In genomic region chr5:17070646-17071045, GRCh38 we compare ENCODE assay signal across 15 cellular contexts.
DNase-seq lines count a peak whose midpoint lies in the region; ATAC-seq and TF ChIP-seq lines count a peak whose summit lies in the region.
"Had no signal": no experiment of that assay in that cellular context is flagged by ENCODE, and none has a peak within 500 bp of the region (broad histone marks: within the 10 kb centered on the region; RNA-seq: fewer than 3 reads in every experiment).

No MANE protein-coding gene starts in this region.

- H3K36me3 ChIP-seq in GM23338 (ENCODE audit: insufficient read depth) (no peaks in the 10 kb centered on the region), RWPE2 (ENCODE audit: low read depth) (no peaks in the 10 kb centered on the region), spleen (no peaks in the 10 kb centered on the region), mesenchymal stem cell (ENCODE audit: control insufficient read depth in 1 of 2, insufficient read depth in 2 of 2, low read depth in 1 of 2, low read length in 2 of 2) (no peaks in the 10 kb centered on the region)

- H3K27ac ChIP-seq in GM23338 (ENCODE audit: low read depth) (no peak overlapping the region), RWPE2 (ENCODE audit: poor library complexity, severe bottlenecking) (no peak overlapping the region), spleen (peak overlapping the region; percentile 36 to 78 (median 72)), mesenchymal stem cell (ENCODE audit: low read length, poor library complexity, severe bottlenecking) (no peak overlapping the region)

- H3K4me1 ChIP-seq in GM23338 (ENCODE audit: insufficient read depth) (peaks cover 7% of the 10 kb centered on the region; the same call in 1 of the 2 replicates), RWPE2 (ENCODE audit: insufficient read depth, poor library complexity, severe bottlenecking) (peaks cover 9% of the 10 kb centered on the region), spleen (peaks cover 0 to 3% (median 0%) of the 10 kb centered on the region in 6 donors), mesenchymal stem cell (ENCODE audit: control insufficient read depth, insufficient read depth, low read depth, low read length) (no peaks in the 10 kb centered on the region)

- no peak overlapping the region for H2BK15ac ChIP-seq in mesenchymal stem cell (ENCODE audit: low read depth, poor library complexity, severe bottlenecking)

- no peaks in the 10 kb centered on the region for H3K79me1 ChIP-seq in mesenchymal stem cell (replicated peaks; ENCODE audit: low read length, poor library complexity, severe bottlenecking)

- TF ChIP-seq POLR2A in spleen (IDR thresholded peaks at IDR 0.05) = no peak

- no peak overlapping the region for H3K9ac ChIP-seq in mesenchymal stem cell (ENCODE audit: low read length)

- H3K36me3 Mint-ChIP-seq in GM23338 (ENCODE audit: low read depth) = no peaks in the 10 kb centered on the region
- H3K36me3 Mint-ChIP-seq: CD4-positive, CD25-positive, alpha-beta regulatory T cell had no signal

- H4K91ac ChIP-seq in mesenchymal stem cell (ENCODE audit: low read length) = no peak overlapping the region

- no peak overlapping the region for H2BK120ac ChIP-seq in mesenchymal stem cell (ENCODE audit: low read depth, low read length)

- no peak overlapping the region for H3K4me2 ChIP-seq in GM23338
- no peak overlapping the region for H3K4me2 ChIP-seq in mesenchymal stem cell (ENCODE audit: low read length, poor library complexity, severe bottlenecking)

- H3K27me3 ChIP-seq in GM23338 (ENCODE audit: insufficient read depth) = no peaks in the 10 kb centered on the region
- no peaks in the 10 kb centered on the region for H3K27me3 ChIP-seq in RWPE2 (ENCODE audit: insufficient read depth, poor library complexity, severe bottlenecking)
- no peaks in the 10 kb centered on the region for H3K27me3 ChIP-seq in spleen (replicated peaks in 1 of 7)
- no peaks in the 10 kb centered on the region for H3K27me3 ChIP-seq in mesenchymal stem cell (ENCODE audit: control insufficient read depth in 1 of 2, insufficient read depth in 1 of 2, low read length in 2 of 2)

- H4K8ac ChIP-seq in mesenchymal stem cell (ENCODE audit: low read length) = no peak overlapping the region

- ATAC-seq in GM23338 (no peak), RWPE2 (ENCODE audit: low read depth) (peak; percentile 24; the same call in 1 of the 3 replicates), HG02840 (IDR thresholded peaks at IDR 0.05; ENCODE audit: low FRiP score, unreplicated experiment) (no peak)
- ATAC-seq: Panc1 had no signal

- H3K4me3 Mint-ChIP-seq in GM23338 = no peak overlapping the region
- H3K4me3 Mint-ChIP-seq: B cell; CD4-positive, CD25-positive, alpha-beta regulatory T cell; H9 had no signal

- H3K9me2 ChIP-seq in GM23338 (ENCODE audit: insufficient read depth) = 0 out of 2 replicates have a peak, but pooled peaks cover 3% of the 10 kb centered on the region

- no peak overlapping the region for H3K23ac ChIP-seq in mesenchymal stem cell (ENCODE audit: low read length in 2 of 2)

- H3K27ac Mint-ChIP-seq in GM23338 = no peak overlapping the region
- H3K27ac Mint-ChIP-seq: B cell; CD4-positive, CD25-positive, alpha-beta regulatory T cell; H9 had no signal

- H2AFZ ChIP-seq in GM23338 = 0 out of 2 replicates have a peak overlapping the region, but pooled peaks have one; percentile 81
- H2AFZ ChIP-seq in mesenchymal stem cell (ENCODE audit: low read depth, low read length) = no peak overlapping the region

- no peak overlapping the region for H2AK5ac ChIP-seq in mesenchymal stem cell (ENCODE audit: low read length, severe bottlenecking)

- no peak overlapping the region for H2BK12ac ChIP-seq in mesenchymal stem cell (ENCODE audit: low read length in 2 of 2)

- no peaks in the 10 kb centered on the region for H3K9me3 Mint-ChIP-seq in GM23338
- H3K9me3 Mint-ChIP-seq: H9 had no signal

- H3K14ac ChIP-seq in mesenchymal stem cell (ENCODE audit: low read length in 2 of 2) = no peak overlapping the region

- H3K9me3 ChIP-seq in RWPE2 (ENCODE audit: severe bottlenecking) (no peaks in the 10 kb centered on the region), spleen (no peaks in the 10 kb centered on the region), mesenchymal stem cell (ENCODE audit: control insufficient read depth, low read length) (no peaks in the 10 kb centered on the region)

- no peak overlapping the region for H3K4me3 ChIP-seq in GM23338
- no peak overlapping the region for H3K4me3 ChIP-seq in RWPE2 (ENCODE audit: severe bottlenecking)
- no peak overlapping the region for H3K4me3 ChIP-seq in fibroblast of pulmonary artery (replicated peaks; ENCODE audit: low read depth, low read length)
- no peak overlapping the region for H3K4me3 ChIP-seq in spleen
- H3K4me3 ChIP-seq in mesenchymal stem cell (ENCODE audit: insufficient read depth in 1 of 2, low read depth in 1 of 2, low read length in 2 of 2) = no peak overlapping the region

- TF ChIP-seq CTCF in GM23338 (conservative IDR thresholded peaks at IDR 0.05; ENCODE audit: low read depth in 2 of 2) (no peak), RWPE2 (IDR thresholded peaks at IDR 0.05; ENCODE audit: poor library complexity, severe bottlenecking) (no peak), fibroblast of pulmonary artery (IDR thresholded peaks at IDR 0.05; ENCODE audit: low read length, missing control alignments) (no peak), spleen (IDR thresholded peaks at IDR 0.05 in 8 of 11, conservative IDR thresholded peaks at IDR 0.05 in 3 of 11) (no peak)

- no peak for DNase-seq in GM23338 (ENCODE audit: low spot score)
- no peak for DNase-seq in RWPE2 (ENCODE audit: low spot score)
- DNase-seq in fibroblast of pulmonary artery (ENCODE audit: low read depth) = peak; percentile 45
- no peak for DNase-seq in spleen
- DNase-seq in SHP77 treated with DMSO at 0.1 percent for 48 hours (lab: John Stamatoyannopoulos, UW) = no peak
- no peak for DNase-seq in mesenchymal stem cell
- DNase-seq: CD4-positive, CD25-positive, alpha-beta regulatory T cell; DMS53; H9; NCI-H187 treated with DMSO at 0.1 percent for 48 hours; NCI-H774; Right ventricle myocardium superior had no signal

- H3K4me1 Mint-ChIP-seq in GM23338 = peaks cover 8% of the 10 kb centered on the region; the same call in 2 of the 3 replicates
- H3K4me1 Mint-ChIP-seq: B cell; CD4-positive, CD25-positive, alpha-beta regulatory T cell had no signal

- no peak overlapping the region for H2BK5ac ChIP-seq in mesenchymal stem cell (ENCODE audit: low read depth, low read length, poor library complexity, severe bottlenecking)

- no peak overlapping the region for H3K18ac ChIP-seq in mesenchymal stem cell (ENCODE audit: low read depth in 1 of 2, low read length in 2 of 2)

- no peaks in the 10 kb centered on the region for H3F3A ChIP-seq in GM23338 (replicated peaks; ENCODE audit: low read depth)

- no peaks in the 10 kb centered on the region for H3K27me3 Mint-ChIP-seq in GM23338 (ENCODE audit: insufficient read depth, low read depth, poor library complexity)
- H3K27me3 Mint-ChIP-seq: B cell; CD4-positive, CD25-positive, alpha-beta regulatory T cell had no signal

- H4K20me1 ChIP-seq in GM23338 (replicated peaks; ENCODE audit: insufficient read depth) = no peaks in the 10 kb centered on the region

- intact Hi-C loops in spleen (cut with DNase I; ENCODE audit: low total_unique reads) = no loop called here

- no peak overlapping the region for H3K4ac ChIP-seq in mesenchymal stem cell (ENCODE audit: low read depth in 1 of 2, low read length in 2 of 2)

- WGBS in spleen, 5 donors = 49 to 69% (median 55%) methylated on average over 6 of the region's 6 CpGs
- WGBS in mesenchymal stem cell = 71% methylated on average over 6 of the region's 6 CpGs

- H3K79me2 ChIP-seq in GM23338 (replicated peaks; ENCODE audit: insufficient read depth) = no peaks in the 10 kb centered on the region

TF ChIP-seq in GM23338, 12 proteins besides CTCF, POLR2A, EP300 and RAD21:
- TF ChIP-seq EZH2phosphoT487 (IDR thresholded peaks at IDR 0.05; ENCODE audit: unreplicated experiment) = no peak

Comparison
In these comparisons a context has a peak if more than half of its experiments do, and no peak if none do; other contexts are left out.
1. H3K27ac ChIP-seq: peak in spleen (8 of 8); none in GM23338 (single experiment), RWPE2 (single experiment) and mesenchymal stem cell (single experiment).